Comparison of ENCODE assay signal across 8 cellular contexts in the genomic region with DNA sequence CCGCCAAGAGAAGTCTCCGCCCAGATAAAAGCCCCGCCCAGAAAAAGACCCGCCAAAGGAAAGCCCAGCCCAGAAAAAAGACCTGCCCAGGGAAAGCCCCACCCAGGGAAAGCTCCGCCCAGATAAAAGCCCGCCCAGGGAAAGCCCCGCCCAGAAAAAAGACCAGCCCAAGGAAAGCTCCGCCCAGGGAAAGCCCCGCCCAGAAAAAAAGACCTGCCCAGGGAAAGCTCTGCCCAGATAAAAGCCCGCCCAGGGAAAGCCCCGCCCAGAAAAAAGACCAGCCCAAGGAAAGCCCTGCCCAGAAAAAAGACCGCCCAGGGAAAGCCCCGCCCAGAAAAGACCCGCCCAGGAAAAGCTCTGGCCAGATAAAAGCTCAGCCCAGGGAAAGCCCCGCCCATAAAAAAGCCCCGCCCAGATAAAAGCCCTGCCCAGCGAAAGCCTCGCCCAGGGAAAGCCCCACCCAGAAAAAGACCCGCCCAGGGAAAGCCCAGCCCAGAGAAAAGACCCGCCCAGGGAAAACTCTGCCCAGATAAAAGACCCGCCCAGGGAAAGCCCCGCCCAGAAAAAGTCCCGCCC. TPM values are rescaled to one million over a fixed set of nuclear protein-coding genes. Genes with fewer than 3 reads are reported as not detected.
DNase-seq lines count a peak whose midpoint lies in the region; ATAC-seq, FAIRE-seq and TF ChIP-seq lines count a peak whose summit lies in the region.

No MANE protein-coding gene starts in this region.

- peak; percentile 61 for ATAC-seq in HG02798 (IDR thresholded peaks at IDR 0.05; ENCODE audit: poor library complexity, unreplicated experiment)
- ATAC-seq in K562 = peak; percentile 87
- no peak for ATAC-seq in HG03457 (IDR thresholded peaks at IDR 0.05; ENCODE audit: unreplicated experiment)

- intact Hi-C loops in K562 (cut with micrococcal nuclease) = loop anchor here (2.0 kb wide), 2 partner anchors 22 to 64 kb away; a partner anchor contains a TSS

- H4K20me1 ChIP-seq in K562 (replicated peaks; ENCODE audit: control insufficient read depth, insufficient read depth, low read length) = no peaks in the 10 kb centered on the region

- no TSS peak for BruUV-seq in K562 (replicated peaks; lab: Mats Ljungman, UMichigan)

- H3K9ac ChIP-seq in K562 (ENCODE audit: insufficient read depth in 1 of 2, low read depth in 2 of 2, low read length in 2 of 2) = no peak overlapping the region

- in situ Hi-C loops in K562 (cut with MboI) = no loop called here

- no peak for TF ChIP-seq RAD21 in K562 (CRISPR knock-in tag; conservative IDR thresholded peaks at IDR 0.05 in 1 of 2, IDR thresholded peaks at IDR 0.05 in 1 of 2)

- 0% methylated on average over 15 of the region's 23 CpGs for WGBS in K562 (ENCODE audit: insufficient coverage, low coverage, missing lambda C conversion rate)

- peak overlapping the region; percentile 44; the same call in 1 of the 3 replicates for H3K27ac ChIP-seq in K562 (ENCODE audit: extremely low read depth, low read depth, low read length)

- no peak for TF ChIP-seq CTCF in K562 (IDR thresholded peaks at IDR 0.05 in 2 of 3, conservative IDR thresholded peaks at IDR 0.05 in 1 of 3; ENCODE audit: insufficient read depth in 2 of 3, low read depth in 1 of 3, low read length in 3 of 3)

- CTCF ChIA-PET in K562 (lab: Yijun Ruan, JAX; ENCODE audit: low intra/inter-chr PET ratio) = interaction anchor here (0.6 kb wide), 1 partner anchor 28 kb away, joined by 3 read pairs; no protein-coding TSS in a partner anchor

- no peak for TF ChIP-seq EP300 in K562 (IDR thresholded peaks at IDR 0.05; ENCODE audit: low read length)

- no peak overlapping the region for H3K4me3 ChIP-seq in K562

- no peak for FAIRE-seq in K562 (lab: Jason Lieb, UNC)

- DNase-seq in activated CD8-positive, alpha-beta memory T cell treated with anti-CD3 and anti-CD28 coated beads, Interleukin-2, amount 50 U/mL, for 48 hours = peak; percentile 78
- DNase-seq in activated CD8-positive, alpha-beta memory T cell treated with anti-CD3 and anti-CD28 coated beads for 24 hours = no peak
- DNase-seq in NCI-H446 treated with DMSO at 0.1 percent for 48 hours (lab: John Stamatoyannopoulos, UW) (peak; percentile 32), K562 (ENCODE audit: extremely low read depth in 1 of 4, low spot score in 3 of 4) (peak in 3 of 4 experiments; percentile 83 to 93 (median 92)), superior temporal gyrus (ENCODE audit: extremely low spot score) (no peak)
- no peak for DNase-seq in NK-92 treated with Interleukin-12 subunit alpha and Interleukin-12 subunit beta, amount 100 ng/mL, for 24 hours (lab: John Stamatoyannopoulos, UW)

- peaks cover 8 to 53% of the 10 kb centered on the region in 2 experiments; a peak in 3 of 5 replicates for H3K4me1 ChIP-seq in K562 (replicated peaks in 1 of 2; ENCODE audit: control insufficient read depth in 2 of 2, insufficient read depth in 2 of 2, low read length in 2 of 2)

- H3K9me3 ChIP-seq in K562 (replicated peaks; ENCODE audit: control insufficient read depth, insufficient read depth, low read depth, low read length) = no peaks in the 10 kb centered on the region; the same call in 1 of the 2 replicates

- TF ChIP-seq POLR2A in K562 (conservative IDR thresholded peaks at IDR 0.05) = no peak

- no peaks in the 10 kb centered on the region for H3K9me1 ChIP-seq in K562 (ENCODE audit: control insufficient read depth, insufficient read depth, low read length)

- POLR2A ChIA-PET in K562 (lab: Yijun Ruan, JAX) = interaction anchor here (0.6 to 3.4 kb wide), 14 partner anchors 9 to 788 kb away, joined by 3 to 22 read pairs (median 4); a partner anchor contains a TSS

- H3K4me2 ChIP-seq in K562 (ENCODE audit: insufficient read depth, low read length) = no peak overlapping the region

- H2AFZ ChIP-seq in K562 (ENCODE audit: low read depth, low read length) = no peak overlapping the region

- H3K79me2 ChIP-seq in K562 (ENCODE audit: control insufficient read depth, insufficient read depth, low read length) = no peaks in the 10 kb centered on the region

- no peaks in the 10 kb centered on the region for H3K36me3 ChIP-seq in K562 (ENCODE audit: control insufficient read depth, insufficient read depth, low read length)

- H3K27me3 ChIP-seq in K562 (ENCODE audit: control insufficient read depth in 2 of 2, insufficient read depth in 2 of 2, low read length in 2 of 2) = no peaks in the 10 kb centered on the region

RNA-seq across cellular contexts. Expression of a gene that starts 11.6 kb away (rescaled TPM):
- total RNA-seq in K562 (2011; cell fraction: chromatin; rRNA removed; ENCODE audit: low replicate concordance) = 0.25 and 3.0 TPM in 2 replicates
- 0.67 and 3.3 TPM in 2 replicates for total RNA-seq in K562 (2011; cell fraction: nucleolus; rRNA removed)
- 0.53 and 1.2 TPM in 2 replicates for total RNA-seq in K562 (2011; cell fraction: nucleoplasm; rRNA removed)
- total RNA-seq in K562 (2014; rRNA removed) (not detected in 2 replicates), K562 (2014; rRNA removed; fragmentation: Illumina TruSeq; extraction: Trizol) (not detected in 2 replicates), K562 (2015; rRNA removed; fragmentation: Illumina TruSeq; extraction: Trizol) (not detected in 2 replicates), K562 (2021) (0.35 and 0.36 TPM in 2 replicates)
- polyA plus RNA-seq in K562 (2011; rRNA removed) (0.03 and 0.04 TPM in 2 replicates), K562 (2014; fragmentation: Illumina TruSeq; extraction: Trizol) (0.08 TPM in 1 of 2 replicates, not detected in the other), K562 (2014; fragmentation: Nextera tagmentation; extraction: Ambion mirVana) (not detected), K562 (2014; rRNA removed) (0.08 and 0.16 TPM in 2 replicates)
- 0.04 and 0.07 TPM in 2 replicates for polyA plus RNA-seq in K562 (2011; cell fraction: cytosol; rRNA removed)
- 0.34 and 0.67 TPM in 2 replicates for polyA plus RNA-seq in K562 (2011; cell fraction: nucleus; rRNA removed)
- polyA plus RNA-seq in K562 (2012) = 0.35 and 0.38 TPM in 2 replicates
- polyA minus RNA-seq in K562 (2011; rRNA and poly(A)+ RNA removed) = not detected in 2 replicates
- polyA minus RNA-seq in K562 (2011; cell fraction: cytosol; rRNA and poly(A)+ RNA removed) = not detected in 2 replicates
- polyA minus RNA-seq in K562 (2011; cell fraction: nucleus; rRNA and poly(A)+ RNA removed) = 0.13 and 0.56 TPM in 2 replicates

RNA-seq across cellular contexts. Expression of a gene that starts 19.3 kb away (rescaled TPM):
- not detected in 2 replicates for total RNA-seq in K562 (2011; cell fraction: chromatin; rRNA removed; ENCODE audit: low replicate concordance)
- total RNA-seq in K562 (2011; cell fraction: nucleolus; rRNA removed) = not detected in 2 replicates
- not detected in 2 replicates for total RNA-seq in K562 (2011; cell fraction: nucleoplasm; rRNA removed)
- total RNA-seq in K562 (2014; rRNA removed) (not detected in 2 replicates), K562 (2014; rRNA removed; fragmentation: Illumina TruSeq; extraction: Trizol) (not detected in 2 replicates), K562 (2015; rRNA removed; fragmentation: Illumina TruSeq; extraction: Trizol) (not detected in 2 replicates), K562 (2021) (not detected in 2 replicates)
- polyA plus RNA-seq in K562 (2011; rRNA removed) (not detected in 2 replicates), K562 (2014; fragmentation: Illumina TruSeq; extraction: Trizol) (not detected in 2 replicates), K562 (2014; fragmentation: Nextera tagmentation; extraction: Ambion mirVana) (not detected), K562 (2014; rRNA removed) (not detected in 2 replicates)
- polyA plus RNA-seq in K562 (2011; cell fraction: cytosol; rRNA removed) = 0.06 TPM in 1 of 2 replicates, not detected in the other
- polyA plus RNA-seq in K562 (2011; cell fraction: nucleus; rRNA removed) = not detected in 2 replicates
- polyA plus RNA-seq in K562 (2012) = not detected in 2 replicates
- not detected in 2 replicates for polyA minus RNA-seq in K562 (2011; rRNA and poly(A)+ RNA removed)
- not detected in 2 replicates for polyA minus RNA-seq in K562 (2011; cell fraction: cytosol; rRNA and poly(A)+ RNA removed)
- polyA minus RNA-seq in K562 (2011; cell fraction: nucleus; rRNA and poly(A)+ RNA removed) = not detected in 2 replicates

RNA-seq across cellular contexts. Expression of a gene that starts 21.3 kb away (rescaled TPM):
- not detected in 2 replicates for total RNA-seq in K562 (2011; cell fraction: chromatin; rRNA removed; ENCODE audit: low replicate concordance)
- not detected in 2 replicates for total RNA-seq in K562 (2011; cell fraction: nucleolus; rRNA removed)
- not detected in 2 replicates for total RNA-seq in K562 (2011; cell fraction: nucleoplasm; rRNA removed)
- total RNA-seq in K562 (2014; rRNA removed) (not detected in 2 replicates), K562 (2014; rRNA removed; fragmentation: Illumina TruSeq; extraction: Trizol) (not detected in 2 replicates), K562 (2015; rRNA removed; fragmentation: Illumina TruSeq; extraction: Trizol) (not detected in 2 replicates), K562 (2021) (not detected in 2 replicates)
- polyA plus RNA-seq in K562 (2011; rRNA removed) (not detected in 2 replicates), K562 (2014; fragmentation: Illumina TruSeq; extraction: Trizol) (not detected in 2 replicates), K562 (2014; fragmentation: Nextera tagmentation; extraction: Ambion mirVana) (not detected), K562 (2014; rRNA removed) (not detected in 2 replicates)
- polyA plus RNA-seq in K562 (2011; cell fraction: cytosol; rRNA removed) = not detected in 2 replicates
- polyA plus RNA-seq in K562 (2011; cell fraction: nucleus; rRNA removed) = not detected in 2 replicates
- polyA plus RNA-seq in K562 (2012) = not detected in 2 replicates
- polyA minus RNA-seq in K562 (2011; rRNA and poly(A)+ RNA removed) = not detected in 2 replicates
- polyA minus RNA-seq in K562 (2011; cell fraction: cytosol; rRNA and poly(A)+ RNA removed) = not detected in 2 replicates
- polyA minus RNA-seq in K562 (2011; cell fraction: nucleus; rRNA and poly(A)+ RNA removed) = not detected in 2 replicates

RNA-seq across cellular contexts. Expression of a gene that starts 36.0 kb away (rescaled TPM):
- 175 and 615 TPM in 2 replicates for total RNA-seq in K562 (2011; cell fraction: chromatin; rRNA removed; ENCODE audit: low replicate concordance)
- total RNA-seq in K562 (2011; cell fraction: nucleolus; rRNA removed) = 837 and 852 TPM in 2 replicates
- total RNA-seq in K562 (2011; cell fraction: nucleoplasm; rRNA removed) = 311 and 347 TPM in 2 replicates
- total RNA-seq in K562 (2014; rRNA removed) = 231 and 272 TPM in 2 replicates
- total RNA-seq in K562 (2014; rRNA removed; fragmentation: Illumina TruSeq; extraction: Trizol) = 11.3 and 24.9 TPM in 2 replicates
- 140 and 141 TPM in 2 replicates for total RNA-seq in K562 (2015; rRNA removed; fragmentation: Illumina TruSeq; extraction: Trizol)
- 311 and 322 TPM in 2 replicates for total RNA-seq in K562 (2021)
- polyA plus RNA-seq in K562 (2011; rRNA removed) = 132 and 158 TPM in 2 replicates
- 141 and 377 TPM in 2 replicates for polyA plus RNA-seq in K562 (2011; cell fraction: cytosol; rRNA removed)
- 1,627 and 2,902 TPM in 2 replicates for polyA plus RNA-seq in K562 (2011; cell fraction: nucleus; rRNA removed)
- 245 and 282 TPM in 2 replicates for polyA plus RNA-seq in K562 (2012)
- 48.4 and 105 TPM in 2 replicates for polyA plus RNA-seq in K562 (2014; fragmentation: Illumina TruSeq; extraction: Trizol)
- 1 to 10 TPM in 1 of 2 experiments, under 1 TPM in 1; 0.99 to 4.1 TPM for polyA plus RNA-seq in K562 (2014; fragmentation: Nextera tagmentation; extraction: Ambion mirVana)
- 352 and 365 TPM in 2 replicates for polyA plus RNA-seq in K562 (2014; rRNA removed)
- polyA minus RNA-seq in K562 (2011; rRNA and poly(A)+ RNA removed) = 9.4 and 25.8 TPM in 2 replicates
- polyA minus RNA-seq in K562 (2011; cell fraction: cytosol; rRNA and poly(A)+ RNA removed) = 61.7 and 63.0 TPM in 2 replicates
- 112 and 134 TPM in 2 replicates for polyA minus RNA-seq in K562 (2011; cell fraction: nucleus; rRNA and poly(A)+ RNA removed)

RNA-seq across cellular contexts. Expression of a gene that starts 37.8 kb away (rescaled TPM):
- total RNA-seq in K562 (2011; cell fraction: chromatin; rRNA removed; ENCODE audit: low replicate concordance) = 116 and 279 TPM in 2 replicates
- total RNA-seq in K562 (2011; cell fraction: nucleolus; rRNA removed) = 160 and 161 TPM in 2 replicates
- total RNA-seq in K562 (2011; cell fraction: nucleoplasm; rRNA removed) = 110 and 125 TPM in 2 replicates
- total RNA-seq in K562 (2014; rRNA removed) (19.8 and 23.4 TPM in 2 replicates), K562 (2014; rRNA removed; fragmentation: Illumina TruSeq; extraction: Trizol) (5.8 and 8.0 TPM in 2 replicates), K562 (2015; rRNA removed; fragmentation: Illumina TruSeq; extraction: Trizol) (16.4 and 17.5 TPM in 2 replicates), K562 (2021) (50.7 and 56.5 TPM in 2 replicates)
- polyA plus RNA-seq in K562 (2011; rRNA removed) (17.7 and 22.1 TPM in 2 replicates), K562 (2014; fragmentation: Illumina TruSeq; extraction: Trizol) (10.1 and 19.3 TPM in 2 replicates), K562 (2014; fragmentation: Nextera tagmentation; extraction: Ambion mirVana) (under 1 TPM in 1 of 2 experiments, not detected in 1; 0.11 TPM), K562 (2014; rRNA removed) (41.6 and 46.1 TPM in 2 replicates)
- polyA plus RNA-seq in K562 (2011; cell fraction: cytosol; rRNA removed) = 11.1 and 24.4 TPM in 2 replicates
- 195 and 268 TPM in 2 replicates for polyA plus RNA-seq in K562 (2011; cell fraction: nucleus; rRNA removed)
- polyA plus RNA-seq in K562 (2012) = 30.8 and 42.2 TPM in 2 replicates
- 10.4 and 13.3 TPM in 2 replicates for polyA minus RNA-seq in K562 (2011; rRNA and poly(A)+ RNA removed)
- polyA minus RNA-seq in K562 (2011; cell fraction: cytosol; rRNA and poly(A)+ RNA removed) = 30.0 and 32.4 TPM in 2 replicates
- polyA minus RNA-seq in K562 (2011; cell fraction: nucleus; rRNA and poly(A)+ RNA removed) = 61.7 and 67.4 TPM in 2 replicates

Comparison
In these comparisons a context has a peak if more than half of its experiments do, and no peak if none do; other contexts are left out.
1. DNase-seq: peak in activated CD8-positive, alpha-beta memory T cell treated with anti-CD3 and anti-CD28 coated beads, Interleukin-2, amount 50 U/mL, for 48 hours (single experiment), NCI-H446 treated with DMSO at 0.1 percent for 48 hours (single experiment) and K562 (3 of 4); none in activated CD8-positive, alpha-beta memory T cell treated with anti-CD3 and anti-CD28 coated beads for 24 hours (single experiment), superior temporal gyrus (single experiment) and NK-92 treated with Interleukin-12 subunit alpha and Interleukin-12 subunit beta, amount 100 ng/mL, for 24 hours (single experiment).